8 cellular contexts compared by ENCODE assay signal in the genomic region with DNA sequence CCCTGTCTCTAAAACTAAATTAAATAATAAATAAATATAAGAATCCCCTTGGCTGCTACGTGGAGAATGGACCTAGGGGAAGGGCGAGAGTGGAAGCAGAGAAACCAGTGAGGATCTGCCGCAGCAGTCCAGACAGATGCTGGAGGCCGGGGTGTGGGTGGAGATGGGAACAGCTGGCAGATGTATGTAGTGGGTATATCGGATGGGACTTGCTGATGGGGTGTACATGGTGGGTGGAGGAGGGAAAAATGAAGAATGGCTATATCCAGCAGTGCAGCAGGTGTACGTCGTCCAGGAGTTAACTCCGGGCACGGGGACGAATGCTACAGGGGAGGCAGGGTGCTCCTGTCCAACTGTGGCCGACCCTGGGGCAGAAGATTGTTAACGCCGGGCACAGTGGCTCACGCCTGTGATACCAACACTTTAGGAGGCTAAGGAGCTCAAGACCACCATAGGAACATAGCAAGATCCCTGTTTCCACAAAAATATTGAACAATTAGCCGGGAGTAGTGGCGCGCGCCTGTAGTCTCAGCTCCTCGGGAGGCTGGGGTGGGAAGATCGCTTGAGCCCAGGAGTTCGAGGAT. TPM values are rescaled to one million over a fixed set of nuclear protein-coding genes. Genes with fewer than 3 reads are reported as not detected.
DNase-seq lines count a peak whose midpoint lies in the region; ATAC-seq and TF ChIP-seq lines count a peak whose summit lies in the region.

No MANE protein-coding gene starts in this region.

- peaks cover 0 to 26% (median 14%) of the 10 kb centered on the region in 4 donors for H3K4me1 ChIP-seq in tibial artery

- H3K27me3 ChIP-seq in kidney epithelial cell (ENCODE audit: control insufficient read depth, insufficient read depth, low read length): no peaks in the 10 kb centered on the region
- H3K27me3 ChIP-seq in tibial artery: no peaks in the 10 kb centered on the region

- intact Hi-C loops in activated T-helper 2 cell treated with anti-CD3 and anti-CD28 coated beads, Interferon-gamma antibody, Interleukin-2, Interleukin-4, amounts not matched to agents 10 μg/mL and 5 μg/mL and 100 μg/mL, durations not matched to agents 14 hours and 24 hours and 36 hours (cut with micrococcal nuclease): loop anchor here (5.0 kb wide), 2 partner anchors 91 to 279 kb away; a partner anchor contains a TSS
- intact Hi-C loops in tibial artery (cut with DNase I; ENCODE audit: low total_unique reads): no loop called here

- peaks cover 34% of the 10 kb centered on the region for H3K36me3 Mint-ChIP-seq in activated T-cell treated with anti-CD3 and anti-CD28 coated beads, Interleukin-2, amount 50 U/mL, for 24 hours (ENCODE audit: low read depth)
- peaks cover 12% of the 10 kb centered on the region for H3K36me3 Mint-ChIP-seq in activated T-helper 2 cell treated with anti-CD3 and anti-CD28 coated beads, Interferon-gamma antibody, Interleukin-2, Interleukin-4, amounts not matched to agents 10 μg/mL and 5 μg/mL and 100 μg/mL, durations not matched to agents 14 hours and 24 hours and 36 hours (ENCODE audit: low read depth)

- no peaks in the 10 kb centered on the region for H3K27me3 Mint-ChIP-seq in activated T-cell treated with anti-CD3 and anti-CD28 coated beads, Interleukin-2, amount 50 U/mL, for 24 hours
- H3K27me3 Mint-ChIP-seq in activated T-helper 2 cell treated with anti-CD3 and anti-CD28 coated beads, Interferon-gamma antibody, Interleukin-2, Interleukin-4, amounts not matched to agents 10 μg/mL and 5 μg/mL and 100 μg/mL, durations not matched to agents 14 hours and 24 hours and 36 hours (ENCODE audit: low read depth): no peaks in the 10 kb centered on the region

- H3K27ac ChIP-seq in tibial artery: peak overlapping the region; percentile 70 to 78

- H3K4me3 Mint-ChIP-seq in activated T-cell treated with anti-CD3 and anti-CD28 coated beads, Interleukin-2, amount 50 U/mL, for 24 hours: peak overlapping the region; percentile 100
- H3K4me3 Mint-ChIP-seq in activated T-helper 2 cell treated with anti-CD3 and anti-CD28 coated beads, Interferon-gamma antibody, Interleukin-2, Interleukin-4, amounts not matched to agents 10 μg/mL and 5 μg/mL and 100 μg/mL, durations not matched to agents 14 hours and 24 hours and 36 hours (ENCODE audit: low read depth): peak overlapping the region; percentile 98

- H3K4me1 Mint-ChIP-seq in activated T-cell treated with anti-CD3 and anti-CD28 coated beads, Interleukin-2, amount 50 U/mL, for 24 hours (ENCODE audit: low read depth): peaks cover 13% of the 10 kb centered on the region
- peaks cover 4% of the 10 kb centered on the region for H3K4me1 Mint-ChIP-seq in activated T-helper 2 cell treated with anti-CD3 and anti-CD28 coated beads, Interferon-gamma antibody, Interleukin-2, Interleukin-4, amounts not matched to agents 10 μg/mL and 5 μg/mL and 100 μg/mL, durations not matched to agents 14 hours and 24 hours and 36 hours (ENCODE audit: low read depth)

- ATAC-seq in GM19395 (IDR thresholded peaks at IDR 0.05; ENCODE audit: unreplicated experiment): no peak

- TF ChIP-seq CTCF in kidney epithelial cell (IDR thresholded peaks at IDR 0.05; ENCODE audit: insufficient read depth, low read length, poor library complexity, severe bottlenecking) (no peak), tibial artery (IDR thresholded peaks at IDR 0.05) (no peak)

- peak overlapping the region; percentile 70 for H3K4me3 ChIP-seq in kidney epithelial cell (ENCODE audit: low read depth, low read length)
- peak overlapping the region; percentile 91 to 96 for H3K4me3 ChIP-seq in tibial artery

- H3K9me3 Mint-ChIP-seq in activated T-cell treated with anti-CD3 and anti-CD28 coated beads, Interleukin-2, amount 50 U/mL, for 24 hours: no peaks in the 10 kb centered on the region
- H3K9me3 Mint-ChIP-seq in activated T-helper 2 cell treated with anti-CD3 and anti-CD28 coated beads, Interferon-gamma antibody, Interleukin-2, Interleukin-4, amounts not matched to agents 10 μg/mL and 5 μg/mL and 100 μg/mL, durations not matched to agents 14 hours and 24 hours and 36 hours: no peaks in the 10 kb centered on the region

- H3K36me3 ChIP-seq in kidney epithelial cell (ENCODE audit: control insufficient read depth, insufficient read depth, low read length) (no peaks in the 10 kb centered on the region), tibial artery (peaks cover 0 to 18% (median 4%) of the 10 kb centered on the region in 3 donors)

- H3K27ac Mint-ChIP-seq in activated T-cell treated with anti-CD3 and anti-CD28 coated beads, Interleukin-2, amount 50 U/mL, for 24 hours: peak overlapping the region; percentile 97
- H3K27ac Mint-ChIP-seq in activated T-helper 2 cell treated with anti-CD3 and anti-CD28 coated beads, Interferon-gamma antibody, Interleukin-2, Interleukin-4, amounts not matched to agents 10 μg/mL and 5 μg/mL and 100 μg/mL, durations not matched to agents 14 hours and 24 hours and 36 hours: no peak overlapping the region

- peak; percentile 30 for DNase-seq in activated T-cell treated with anti-CD3 and anti-CD28 coated beads, Interleukin-2, amount 50 U/mL, for 24 hours
- DNase-seq in activated T-cell treated with anti-CD3 and anti-CD28 coated beads, Interleukin-2, amount 50 U/mL, for 1 hour: no peak
- no peak for DNase-seq in activated T-helper 2 cell treated with anti-CD3 and anti-CD28 coated beads, Interferon-gamma antibody, Interleukin-2, Interleukin-4, amounts not matched to agents 10 μg/mL and 5 μg/mL and 100 μg/mL, durations not matched to agents 14 hours and 24 hours and 36 hours (ENCODE audit: low spot score)
- no peak for DNase-seq in kidney epithelial cell (ENCODE audit: low read depth)
- no peak for DNase-seq in tibial artery
- DNase-seq in nucleus accumbens (lab: John Stamatoyannopoulos, UW): no peak
- no peak for DNase-seq in GM19238 (ENCODE audit: insufficient read length, low spot score)

- no peaks in the 10 kb centered on the region for H3K9me3 ChIP-seq in tibial artery

RNA-seq across cellular contexts. Expression of a gene that starts 0.7 kb away (rescaled TPM):
- total RNA-seq in activated T-helper 2 cell treated with anti-CD3 and anti-CD28 coated beads, Interferon-gamma antibody, Interleukin-2, Interleukin-4, amounts not matched to agents 10 μg/mL and 5 μg/mL and 100 μg/mL, durations not matched to agents 14 hours and 24 hours and 36 hours: 17.3 and 18.0 TPM in 2 replicates
- 27.5 and 29.9 TPM in 2 replicates for total RNA-seq in kidney epithelial cell

RNA-seq across cellular contexts. Expression of a gene that starts 0.9 kb away (rescaled TPM):
- total RNA-seq in activated T-helper 2 cell treated with anti-CD3 and anti-CD28 coated beads, Interferon-gamma antibody, Interleukin-2, Interleukin-4, amounts not matched to agents 10 μg/mL and 5 μg/mL and 100 μg/mL, durations not matched to agents 14 hours and 24 hours and 36 hours: 9.8 and 10.7 TPM in 2 replicates
- total RNA-seq in kidney epithelial cell: 1.4 and 1.7 TPM in 2 replicates
